Comparison of ENCODE assay signal across 8 cellular contexts in genomic region chr4:42750091-42750490, GRCh38.
A peak's percentile ranks its signal among the peaks of the same experiment; 100 is the strongest.
DNase-seq lines count a peak whose midpoint lies in the region; ATAC-seq and TF ChIP-seq lines count a peak whose summit lies in the region.

No MANE protein-coding gene starts in this region.

- no peak overlapping the region for H3K4me3 Mint-ChIP-seq in activated CD4-positive, alpha-beta T cell treated with anti-CD3 and anti-CD28 coated beads, Interleukin-2, amount 10 ng/mL, durations not matched to agents 7 days and 5 days
- H3K4me3 Mint-ChIP-seq in nephron: no peak overlapping the region

- POLR2A ChIA-PET in activated CD4-positive, alpha-beta T cell treated with anti-CD3 and anti-CD28 coated beads, Interleukin-2, amount 10 ng/mL, durations not matched to agents 7 days and 5 days (lab: Charles Lee): no interaction called here

- TF ChIP-seq CTCF in nephron (IDR thresholded peaks at IDR 0.05; ENCODE audit: unreplicated experiment in 3 of 3): peak in 2 of 3 experiments; percentile 9 to 22

- ATAC-seq in HG03520 (IDR thresholded peaks at IDR 0.05; ENCODE audit: unreplicated experiment) (peak; percentile 40), HG03175 (IDR thresholded peaks at IDR 0.05; ENCODE audit: unreplicated experiment) (no peak), GM21526 (IDR thresholded peaks at IDR 0.05; ENCODE audit: low FRiP score, unreplicated experiment) (no peak)

- DNase-seq in activated T-cell treated with anti-CD3 and anti-CD28 coated beads for 1 hour (ENCODE audit: low read depth): peak; percentile 18
- DNase-seq in activated T-cell treated with anti-CD3 and anti-CD28 coated beads, Interleukin-2, amount 50 U/mL, for 48 hours: no peak
- DNase-seq in activated CD4-positive, alpha-beta T cell treated with anti-CD3 and anti-CD28 coated beads, Interleukin-2, amount 10 ng/mL, durations not matched to agents 7 days and 5 days: peak; percentile 17
- DNase-seq in NCI-H2227 treated with DMSO at 0.1 percent for 48 hours (lab: John Stamatoyannopoulos, UW): no peak

- peaks cover 5% of the 10 kb centered on the region for H3K9me3 Mint-ChIP-seq in activated CD4-positive, alpha-beta T cell treated with anti-CD3 and anti-CD28 coated beads, Interleukin-2, amount 10 ng/mL, durations not matched to agents 7 days and 5 days
- H3K9me3 Mint-ChIP-seq in nephron: peaks cover 11% of the 10 kb centered on the region

- no peaks in the 10 kb centered on the region for H3K4me1 Mint-ChIP-seq in activated CD4-positive, alpha-beta T cell treated with anti-CD3 and anti-CD28 coated beads, Interleukin-2, amount 10 ng/mL, durations not matched to agents 7 days and 5 days
- H3K4me1 Mint-ChIP-seq in nephron: peaks cover 15% of the 10 kb centered on the region

- no peak overlapping the region for H3K27ac Mint-ChIP-seq in activated CD4-positive, alpha-beta T cell treated with anti-CD3 and anti-CD28 coated beads, Interleukin-2, amount 10 ng/mL, durations not matched to agents 7 days and 5 days
- H3K27ac Mint-ChIP-seq in nephron: no peak overlapping the region

- CTCF ChIA-PET in activated CD4-positive, alpha-beta T cell treated with anti-CD3 and anti-CD28 coated beads, Interleukin-2, amount 10 ng/mL, durations not matched to agents 7 days and 5 days (lab: Charles Lee): no interaction called here

- H3K36me3 Mint-ChIP-seq in activated CD4-positive, alpha-beta T cell treated with anti-CD3 and anti-CD28 coated beads, Interleukin-2, amount 10 ng/mL, durations not matched to agents 7 days and 5 days (ENCODE audit: low read depth): no peaks in the 10 kb centered on the region
- H3K36me3 Mint-ChIP-seq in nephron (ENCODE audit: low read depth): no peaks in the 10 kb centered on the region

- peaks cover 2% of the 10 kb centered on the region for H3K27me3 Mint-ChIP-seq in activated CD4-positive, alpha-beta T cell treated with anti-CD3 and anti-CD28 coated beads, Interleukin-2, amount 10 ng/mL, durations not matched to agents 7 days and 5 days
- H3K27me3 Mint-ChIP-seq in nephron (ENCODE audit: low read depth): no peaks in the 10 kb centered on the region

Comparison
In these comparisons a context has a peak if more than half of its experiments do, and no peak if none do; other contexts are left out.
1. DNase-seq: peak in activated T-cell treated with anti-CD3 and anti-CD28 coated beads for 1 hour (single experiment) and activated CD4-positive, alpha-beta T cell treated with anti-CD3 and anti-CD28 coated beads, Interleukin-2, amount 10 ng/mL, durations not matched to agents 7 days and 5 days (single experiment); none in activated T-cell treated with anti-CD3 and anti-CD28 coated beads, Interleukin-2, amount 50 U/mL, for 48 hours (0 of 2) and NCI-H2227 treated with DMSO at 0.1 percent for 48 hours (single experiment).